ENCODE assay signal across 8 cellular contexts in genomic region chr12:4320859-4321701, GRCh38. TPM values are rescaled to one million over a fixed set of nuclear protein-coding genes. Genes with fewer than 3 reads are reported as not detected.
DNase-seq lines count a peak whose midpoint lies in the region; ATAC-seq and TF ChIP-seq lines count a peak whose summit lies in the region.

TIGAR (plus strand) TSS chr12:4321213; CDS start chr12:4321272, 59 bp downstream.

- H3K4me1 ChIP-seq in PC-9 (replicated peaks; ENCODE audit: insufficient read depth) (peaks cover 12% of the 10 kb centered on the region), mucosa of rectum (ENCODE audit: control insufficient read depth in 2 of 2, insufficient read depth in 2 of 2, low read length in 2 of 2) (peaks cover 6 to 10% of the 10 kb centered on the region in 2 donors)

- H3K27ac ChIP-seq in PC-9 = peak within 1 kb of the TSS; percentile 69
- H3K27ac ChIP-seq in mucosa of rectum (ENCODE audit: low read depth in 2 of 2, low read length in 2 of 2) = peak within 1 kb of the TSS; percentile 78 to 91

- no peaks in the 10 kb centered on the region for H4K20me1 ChIP-seq in PC-9 (ENCODE audit: insufficient read depth)

- H3F3A ChIP-seq in PC-9 (ENCODE audit: insufficient read depth, low read depth) = peaks cover 6% of the 10 kb centered on the region

- POLR2A ChIA-PET in PC-9 (lab: Charles Lee; ENCODE audit: unreplicated experiment) = interaction anchor here (0.5 to 0.8 kb wide), 2 partner anchors 130 to 327 kb away, joined by 3 to 4 read pairs; partner anchors contain the start of gene AKAP3

- BruUV-seq in PC-9 (replicated peaks; lab: Mats Ljungman, UMichigan) = TSS peak; percentile 69

- CTCF ChIA-PET in PC-9 (lab: Charles Lee) = interaction anchor here (1.0 kb wide), 1 partner anchor 13 kb away, joined by 3 read pairs; no protein-coding TSS in a partner anchor

- H3K9ac ChIP-seq in mucosa of rectum (ENCODE audit: low read depth in 1 of 2, low read length in 2 of 2) = peak within 1 kb of the TSS; percentile 81 to 88

- intact Hi-C loops in PC-9 (cut with micrococcal nuclease; ENCODE audit: unreplicated experiment) = loop anchor here (1.0 to 10.0 kb wide), 2 partner anchors 13 to 1954 kb away; no protein-coding TSS in a partner anchor

- H2AFZ ChIP-seq in PC-9 = peak within 1 kb of the TSS; percentile 100

- peak within 1 kb of the TSS; percentile 92 for H3K4me3 ChIP-seq in Jurkat, Clone E6-1 (ENCODE audit: low read length)
- H3K4me3 ChIP-seq in PC-9 = peak within 1 kb of the TSS; percentile 95
- H3K4me3 ChIP-seq in mucosa of rectum (ENCODE audit: low read length in 2 of 2) = peak within 1 kb of the TSS; percentile 86 to 97

- no peaks in the 10 kb centered on the region for H3K36me3 ChIP-seq in PC-9 (ENCODE audit: low read depth)
- no peaks in the 10 kb centered on the region for H3K36me3 ChIP-seq in mucosa of rectum (ENCODE audit: control insufficient read depth in 2 of 2, insufficient read depth in 2 of 2, low read length in 2 of 2)

- no peaks in the 10 kb centered on the region for H3K9me3 ChIP-seq in PC-9 (ENCODE audit: insufficient read depth, low read depth)
- no peaks in the 10 kb centered on the region for H3K9me3 ChIP-seq in mucosa of rectum (ENCODE audit: control insufficient read depth in 2 of 2, low read length in 2 of 2)

- peak; percentile 87 for DNase-seq in DMS153 treated with DMSO at 0.1 percent for 48 hours (lab: John Stamatoyannopoulos, UW; ENCODE audit: unreplicated experiment)
- DNase-seq in Jurkat, Clone E6-1 (ENCODE audit: low read depth, low spot score) = peak; percentile 84
- peak; percentile 86 to 99 for DNase-seq in PC-9
- DNase-seq in activated T-cell treated with anti-CD3 and anti-CD28 coated beads, Interleukin-2, amount 50 U/mL, for 1 hour = peak; percentile 91
- DNase-seq in erythroblast (lab: John Stamatoyannopoulos, UW) = peak; percentile 89
- peak; percentile 65 to 81 for DNase-seq in stimulated activated CD8-positive, alpha-beta memory T cell treated with anti-CD3 and anti-CD28 coated beads, Interleukin-4, amount 100 ng/mL, for 4 hours (ENCODE audit: low read depth in 2 of 2, low spot score in 1 of 2)

- peaks cover 15% of the 10 kb centered on the region for H3K79me2 ChIP-seq in PC-9 (ENCODE audit: low read depth)

- TF ChIP-seq CTCF in PC-9 (conservative IDR thresholded peaks at IDR 0.05) = no peak

- H3K27me3 ChIP-seq in PC-9 (ENCODE audit: insufficient read depth, low read depth) (no peaks in the 10 kb centered on the region), mucosa of rectum (ENCODE audit: control insufficient read depth in 2 of 2, insufficient read depth in 2 of 2, low read length in 2 of 2) (no peaks in the 10 kb centered on the region)

- no peaks in the 10 kb centered on the region for H3K9me2 ChIP-seq in PC-9 (ENCODE audit: insufficient read depth)

- TF ChIP-seq POLR2A in erythroblast (IDR thresholded peaks at IDR 0.05; ENCODE audit: low read length) = peak; percentile 27

- peak; percentile 96 for ATAC-seq in GM21717 (IDR thresholded peaks at IDR 0.05; ENCODE audit: unreplicated experiment)

- H3K4me2 ChIP-seq in PC-9 = peak within 1 kb of the TSS; percentile 96

RNA-seq across cellular contexts. Expression of gene TIGAR, which starts in this region (rescaled TPM):
- polyA plus RNA-seq in Jurkat, Clone E6-1 (2012; ENCODE audit: insufficient read depth, insufficient read length) = 17.9 TPM
- total RNA-seq in PC-9 (2021) = 9.0 and 13.2 TPM in 2 replicates

Comparison
In these comparisons a context has a peak if more than half of its experiments do, and no peak if none do; other contexts are left out.
1. Peak in every context shown above with its lines: DNase-seq, ATAC-seq, H3K4me3 ChIP-seq and H3K27ac ChIP-seq.